ENCODE assay signal across 7 cellular contexts in genomic region chr3:112117826-112118571, GRCh38. TPM values are rescaled to one million over a fixed set of nuclear protein-coding genes. Genes with fewer than 3 reads are reported as not detected.
DNase-seq lines count a peak whose midpoint lies in the region; ATAC-seq, FAIRE-seq and TF ChIP-seq lines count a peak whose summit lies in the region.

No MANE protein-coding gene starts in this region.

- intact Hi-C loops in activated CD4-positive, alpha-beta T cell treated with anti-CD3 and anti-CD28 coated beads for 36 hours (cut with DNase I, micrococcal nuclease) = no loop called here

- no peak overlapping the region for H3K4me3 Mint-ChIP-seq in activated T-helper 17 cell treated with anti-CD3 and anti-CD28 coated beads, Interleukin-2, amount 50 U/mL, for 72 hours
- no peak overlapping the region for H3K4me3 Mint-ChIP-seq in nephron progenitor cell
- no peak overlapping the region for H3K4me3 Mint-ChIP-seq in activated CD4-positive, alpha-beta T cell treated with anti-CD3 and anti-CD28 coated beads for 36 hours

- no peaks in the 10 kb centered on the region for H3K27me3 Mint-ChIP-seq in activated T-helper 17 cell treated with anti-CD3 and anti-CD28 coated beads, Interleukin-2, amount 50 U/mL, for 72 hours
- no peaks in the 10 kb centered on the region for H3K27me3 Mint-ChIP-seq in nephron progenitor cell (ENCODE audit: low read depth, poor library complexity)
- no peaks in the 10 kb centered on the region for H3K27me3 Mint-ChIP-seq in activated CD4-positive, alpha-beta T cell treated with anti-CD3 and anti-CD28 coated beads for 36 hours

- H3K27ac Mint-ChIP-seq in activated T-helper 17 cell treated with anti-CD3 and anti-CD28 coated beads, Interleukin-2, amount 50 U/mL, for 72 hours = peak overlapping the region; percentile 28
- H3K27ac Mint-ChIP-seq in nephron progenitor cell = peak overlapping the region; percentile 59
- H3K27ac Mint-ChIP-seq in activated CD4-positive, alpha-beta T cell treated with anti-CD3 and anti-CD28 coated beads for 36 hours = no peak overlapping the region

- FAIRE-seq in GM18507 (lab: Jason Lieb, UNC) = peak; percentile 67

- POLR2A ChIA-PET in activated CD4-positive, alpha-beta T cell treated with anti-CD3 and anti-CD28 coated beads for 36 hours (lab: Charles Lee) = no interaction called here

- ATAC-seq in HG03442 (IDR thresholded peaks at IDR 0.05; ENCODE audit: unreplicated experiment) (peak; percentile 24), GM21360 (IDR thresholded peaks at IDR 0.05; ENCODE audit: unreplicated experiment) (no peak)
- ATAC-seq in activated T-helper 17 cell treated with anti-CD3 and anti-CD28 coated beads, Interleukin-2, amount 50 U/mL, for 72 hours (replicated peaks) = no peak
- no peak for ATAC-seq in activated CD4-positive, alpha-beta T cell treated with anti-CD3 and anti-CD28 coated beads for 36 hours

- peaks cover 10% of the 10 kb centered on the region for H3K4me1 Mint-ChIP-seq in activated T-helper 17 cell treated with anti-CD3 and anti-CD28 coated beads, Interleukin-2, amount 50 U/mL, for 72 hours
- H3K4me1 Mint-ChIP-seq in nephron progenitor cell = peaks cover 71% of the 10 kb centered on the region
- H3K4me1 Mint-ChIP-seq in activated CD4-positive, alpha-beta T cell treated with anti-CD3 and anti-CD28 coated beads for 36 hours = peaks cover 42% of the 10 kb centered on the region

- DNase-seq in GM18507 (ENCODE audit: extremely low spot score, insufficient read length, low read depth) (no peak), nephron progenitor cell (no peak), NCI-H187 (lab: John Stamatoyannopoulos, UW) (no peak)
- DNase-seq in activated CD4-positive, alpha-beta T cell treated with anti-CD3 and anti-CD28 coated beads for 36 hours = no peak

- peaks cover 61% of the 10 kb centered on the region for H3K36me3 Mint-ChIP-seq in activated T-helper 17 cell treated with anti-CD3 and anti-CD28 coated beads, Interleukin-2, amount 50 U/mL, for 72 hours (ENCODE audit: low read depth)
- H3K36me3 Mint-ChIP-seq in nephron progenitor cell (ENCODE audit: low read depth) = peaks cover 91% of the 10 kb centered on the region
- H3K36me3 Mint-ChIP-seq in activated CD4-positive, alpha-beta T cell treated with anti-CD3 and anti-CD28 coated beads for 36 hours (ENCODE audit: low read depth) = peaks cover 20% of the 10 kb centered on the region

- CTCF ChIA-PET in activated CD4-positive, alpha-beta T cell treated with anti-CD3 and anti-CD28 coated beads for 36 hours (lab: Charles Lee) = interaction anchor here (0.6 to 1.4 kb wide), 4 partner anchors 9 to 1047 kb away, joined by 3 to 4 read pairs (median 4); no protein-coding TSS in a partner anchor

- TF ChIP-seq CTCF in nephron progenitor cell (IDR thresholded peaks at IDR 0.05) = no peak

- no peaks in the 10 kb centered on the region for H3K9me3 Mint-ChIP-seq in activated T-helper 17 cell treated with anti-CD3 and anti-CD28 coated beads, Interleukin-2, amount 50 U/mL, for 72 hours
- no peaks in the 10 kb centered on the region for H3K9me3 Mint-ChIP-seq in nephron progenitor cell
- no peaks in the 10 kb centered on the region for H3K9me3 Mint-ChIP-seq in activated CD4-positive, alpha-beta T cell treated with anti-CD3 and anti-CD28 coated beads for 36 hours (ENCODE audit: low read depth)

RNA-seq across cellular contexts. Expression of gene GCSAM, which starts 15.0 kb away (rescaled TPM):
- total RNA-seq in activated T-helper 17 cell treated with anti-CD3 and anti-CD28 coated beads, Interleukin-2, amount 50 U/mL, for 72 hours = 10 to 100 TPM; 13.5 to 18.6 TPM
- total RNA-seq in activated CD4-positive, alpha-beta T cell treated with anti-CD3 and anti-CD28 coated beads for 36 hours = 10 to 100 TPM in 1 of 2 experiments, 1 to 10 TPM in 1; 9.3 to 12.1 TPM

RNA-seq across cellular contexts. Expression of gene C3orf52, which starts 31.8 kb away (rescaled TPM):
- total RNA-seq in activated T-helper 17 cell treated with anti-CD3 and anti-CD28 coated beads, Interleukin-2, amount 50 U/mL, for 72 hours = 10 to 100 TPM in 1 of 2 donors, 1 to 10 TPM in 1; 9.9 to 14.5 TPM
- 1 to 10 TPM; 8.7 to 9.3 TPM for total RNA-seq in activated CD4-positive, alpha-beta T cell treated with anti-CD3 and anti-CD28 coated beads for 36 hours
